Comparison of ENCODE assay signal across 1 cellular context in genomic region chr19:32702010-32702409, GRCh38.
TF ChIP-seq lines count a peak whose summit lies in the region.

No MANE protein-coding gene starts in this region.

TF ChIP-seq in GM23338, 12 proteins besides CTCF, POLR2A, EP300 and RAD21:
- TF ChIP-seq POLR2AphosphoS5 (IDR thresholded peaks at IDR 0.05; ENCODE audit: low read depth) (no peak), ZNF462 (CRISPR knock-in tag; IDR thresholded peaks at IDR 0.05) (no peak), NANOG (IDR thresholded peaks at IDR 0.05; ENCODE audit: borderline replicate concordance) (peak; percentile 39; the same call in 1 of the 2 replicates), CREB1 (CRISPR knock-in tag; IDR thresholded peaks at IDR 0.05; ENCODE audit: low read depth) (no peak), EZH2 (IDR thresholded peaks at IDR 0.05; ENCODE audit: low read depth, unreplicated experiment) (no peak), REST (IDR thresholded peaks at IDR 0.05; ENCODE audit: unreplicated experiment) (no peak), STAT1 (IDR thresholded peaks at IDR 0.05; ENCODE audit: unreplicated experiment) (no peak), EZH2phosphoT487 (IDR thresholded peaks at IDR 0.05; ENCODE audit: unreplicated experiment) (no peak), ETS1 (IDR thresholded peaks at IDR 0.05) (no peak)
TF ChIP-seq in GM23338: peak in this region for 1.
